24 cellular contexts compared by ENCODE assay signal in the genomic region with DNA sequence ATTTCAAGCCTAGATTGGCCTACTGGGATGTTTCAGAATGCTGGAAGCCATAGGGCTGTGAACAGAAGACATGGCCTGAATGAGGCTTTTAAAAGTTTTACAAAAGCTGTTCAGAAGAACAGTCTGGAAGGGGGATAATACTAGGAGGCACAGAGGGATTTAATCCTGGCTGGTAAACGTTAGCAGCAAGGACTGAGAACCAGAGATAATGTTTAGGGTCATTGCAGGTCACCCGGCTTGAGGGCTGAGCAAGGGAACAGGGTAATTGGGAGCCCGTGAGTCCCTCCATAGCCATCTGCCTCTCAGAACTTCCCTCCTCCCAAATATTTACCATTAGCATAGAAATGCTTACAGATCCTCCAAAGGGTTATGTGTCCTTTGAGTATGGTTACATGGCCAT.
"Had no signal": no experiment of that assay in that cellular context is flagged by ENCODE, and none has a peak within 500 bp of the region (broad histone marks: within the 10 kb centered on the region; RNA-seq: fewer than 3 reads in every experiment).

No MANE protein-coding gene starts in this region.

- H3K36me3 ChIP-seq: ovary, right lobe of liver, sigmoid colon, stomach, thoracic aorta, thyroid gland, tibial nerve, upper lobe of left lung, vagina had no signal

- H3K4me3 ChIP-seq: ovary, psoas muscle, right lobe of liver, sigmoid colon, stomach, thoracic aorta, thyroid gland, tibial nerve, upper lobe of left lung, vagina had no signal

- DNase-seq: natural killer cell; occipital lobe; psoas muscle; right lobe of liver; sigmoid colon; small intestine; stimulated activated CD4-positive, alpha-beta T cell treated with anti-CD3 and anti-CD28 coated beads, Interleukin-15, amount 100 ng/mL, for 24 hours; stimulated activated CD4-positive, alpha-beta T cell treated with anti-CD3 and anti-CD28 coated beads, Interleukin-2, amount 100 ng/mL, for 24 hours; stimulated activated CD4-positive, alpha-beta T cell treated with anti-CD3 and anti-CD28 coated beads, Interleukin-2, amount 100 ng/mL, for 48 hours; stimulated activated CD4-positive, alpha-beta T cell treated with anti-CD3 and anti-CD28 coated beads, Interleukin-4, amount 100 ng/mL, for 24 hours; stimulated activated naive B cell treated with anti-CD40 and anti-IgM and Interleukin-4, amounts not matched to agents 10 μg/mL and 1 μg/mL and 100 μg/mL, for 72 hours; stimulated activated naive CD4-positive, alpha-beta T cell treated with Interleukin-2 at 50 U/mL for 16 hours; stomach; thyroid gland; trophoblast cell had no signal

- H3K9ac ChIP-seq: parathyroid adenoma had no signal

- H3K27me3 ChIP-seq: ovary, right lobe of liver, sigmoid colon, stomach, thyroid gland, tibial nerve, upper lobe of left lung, vagina had no signal

- H3K27ac ChIP-seq: ovary, parathyroid adenoma, psoas muscle, right lobe of liver, sigmoid colon, stomach, thoracic aorta, thyroid gland, tibial nerve, upper lobe of left lung, vagina had no signal

- FAIRE-seq: small intestine, urothelium cell line had no signal

- H3K4me1 ChIP-seq: parathyroid adenoma, psoas muscle, right lobe of liver, sigmoid colon, stomach, thyroid gland, tibial nerve, upper lobe of left lung, vagina had no signal

- H3K9me3 ChIP-seq: ovary, psoas muscle, right lobe of liver, sigmoid colon, thoracic aorta, thyroid gland, vagina had no signal

- ATAC-seq: natural killer cell; psoas muscle; right cardiac atrium; right lobe of liver; stimulated activated effector memory CD8-positive, alpha-beta T cell treated with anti-CD3 and anti-CD28 coated beads, Interleukin-12 subunit alpha, Interleukin-12 subunit beta, amount 100 ng/mL, for 72 hours; stimulated activated naive B cell treated with anti-CD40 and anti-IgM and Interleukin-4, amounts not matched to agents 10 μg/mL and 1 μg/mL and 100 μg/mL, for 72 hours had no signal

- H2AFZ ChIP-seq: parathyroid adenoma had no signal
